12 cellular contexts compared by ENCODE assay signal in genomic region chr1:230231739-230232075, GRCh38.
DNase-seq lines count a peak whose midpoint lies in the region; ATAC-seq and TF ChIP-seq lines count a peak whose summit lies in the region.
"Had no signal": no experiment of that assay in that cellular context is flagged by ENCODE, and none has a peak within 500 bp of the region (broad histone marks: within the 10 kb centered on the region; RNA-seq: fewer than 3 reads in every experiment).

No MANE protein-coding gene starts in this region.

- H2BK120ac ChIP-seq in IMR-90 (ENCODE audit: low read depth, low read length) = no peak overlapping the region

- H3K18ac ChIP-seq in IMR-90 (ENCODE audit: low read depth, low read length) = no peak overlapping the region

- intact Hi-C loops in IMR-90 (cut with micrococcal nuclease) (no loop called here), OCI-LY7 (cut with micrococcal nuclease; ENCODE audit: unreplicated experiment) (no loop called here)

- H3K9me1 ChIP-seq in IMR-90 (ENCODE audit: insufficient read depth, low read length) = peaks cover 4% of the 10 kb centered on the region; the same call in 1 of the 2 replicates

- BruUV-seq in IMR-90 (replicated peaks; lab: Mats Ljungman, UMichigan) = no TSS peak
- BruUV-seq in OCI-LY7 (replicated peaks; lab: Mats Ljungman, UMichigan) = no TSS peak

- H3K14ac ChIP-seq in IMR-90 (replicated peaks; ENCODE audit: low read depth, low read length) = no peak overlapping the region

- H4K91ac ChIP-seq in IMR-90 (ENCODE audit: insufficient read depth, low read depth, low read length) = no peak overlapping the region

- no peak for TF ChIP-seq POLR2A in IMR-90 (IDR thresholded peaks at IDR 0.05; ENCODE audit: low read depth, low read length)

- no peak overlapping the region for H3K4me3 ChIP-seq in IMR-90 (ENCODE audit: insufficient read depth, low read depth, low read length)
- peak overlapping the region; percentile 74 for H3K4me3 ChIP-seq in adipocyte (ENCODE audit: low read length)
- H3K4me3 ChIP-seq in smooth muscle cell = peak overlapping the region; percentile 19
- no peak overlapping the region for H3K4me3 ChIP-seq in OCI-LY7 (ENCODE audit: low read depth, low read length, poor library complexity, severe bottlenecking)
- H3K4me3 ChIP-seq: skin epidermis had no signal

- dilution Hi-C loops in IMR-90 (cut with HindIII; ENCODE audit: low sequenced_read_pairs, unreplicated experiment) = no loop called here

- peak; percentile 85 for ATAC-seq in IMR-90 (ENCODE audit: low read depth)
- no peak for ATAC-seq in GM18870 (IDR thresholded peaks at IDR 0.05; ENCODE audit: unreplicated experiment)
- no peak for ATAC-seq in GM19023 (IDR thresholded peaks at IDR 0.05; ENCODE audit: unreplicated experiment)
- ATAC-seq in HG03139 (IDR thresholded peaks at IDR 0.05; ENCODE audit: unreplicated experiment) = no peak

- peaks cover 8% of the 10 kb centered on the region for H3K79me2 ChIP-seq in smooth muscle cell (ENCODE audit: low read depth)
- H3K79me2 ChIP-seq in OCI-LY7 (ENCODE audit: insufficient read depth, low read depth, low read length) = no peaks in the 10 kb centered on the region

- CTCF ChIA-PET in IMR-90 (lab: Yijun Ruan, JAX) (interaction anchor here (0.6 kb wide), 1 partner anchor 9 kb away, joined by 3 read pairs; no protein-coding TSS in a partner anchor), OCI-LY7 (lab: Charles Lee; ENCODE audit: unreplicated experiment) (no interaction called here)

- H3K36me3 ChIP-seq in IMR-90 (ENCODE audit: control insufficient read depth, insufficient read depth, low read length) (peaks cover 6% of the 10 kb centered on the region; the same call in 1 of the 2 replicates), adipocyte (ENCODE audit: control insufficient read depth, insufficient read depth, low read length, severe bottlenecking) (peaks cover 10% of the 10 kb centered on the region), smooth muscle cell (ENCODE audit: low read depth) (no peaks in the 10 kb centered on the region), OCI-LY7 (ENCODE audit: insufficient read depth, low read length) (no peaks in the 10 kb centered on the region)

- in situ Hi-C loops in IMR-90 (cut with MboI; ENCODE audit: low sequenced_read_pairs) = no loop called here

- no peak overlapping the region for H2BK5ac ChIP-seq in IMR-90 (ENCODE audit: low read depth, low read length, poor library complexity, severe bottlenecking)

- H3K9ac ChIP-seq in IMR-90 (ENCODE audit: low read depth, low read length) (no peak overlapping the region), adipocyte (ENCODE audit: low read length) (peak overlapping the region; percentile 83), smooth muscle cell (ENCODE audit: low read depth) (no peak overlapping the region)

- H3K27ac ChIP-seq in IMR-90 (ENCODE audit: insufficient read depth, low read length) (no peak overlapping the region), smooth muscle cell (ENCODE audit: low read depth) (peak overlapping the region; percentile 10), OCI-LY7 (ENCODE audit: low read depth, low read length, poor library complexity, severe bottlenecking) (no peak overlapping the region)
- H3K27ac ChIP-seq: skin epidermis had no signal

- H3K23ac ChIP-seq in IMR-90 (ENCODE audit: low read depth, low read length) = no peak overlapping the region

- no peak overlapping the region for H2AK5ac ChIP-seq in IMR-90 (ENCODE audit: low read depth, low read length)

- no peaks in the 10 kb centered on the region for H3K9me3 ChIP-seq in IMR-90 (ENCODE audit: control insufficient read depth, insufficient read depth, low read length)
- H3K9me3 ChIP-seq in adipocyte (ENCODE audit: control insufficient read depth, low read length) = no peaks in the 10 kb centered on the region
- H3K9me3 ChIP-seq in smooth muscle cell (replicated peaks; ENCODE audit: low read depth) = no peaks in the 10 kb centered on the region
- H3K9me3 ChIP-seq in OCI-LY7 (ENCODE audit: low read length) = no peaks in the 10 kb centered on the region

- TF ChIP-seq CTCF in IMR-90 (conservative IDR thresholded peaks at IDR 0.05; ENCODE audit: low read depth, low read length) (no peak), smooth muscle cell (IDR thresholded peaks at IDR 0.05; ENCODE audit: borderline replicate concordance, insufficient read depth, poor library complexity, severe bottlenecking) (no peak), OCI-LY7 (conservative IDR thresholded peaks at IDR 0.05; ENCODE audit: low read length) (no peak)

- TF ChIP-seq RAD21 in IMR-90 (IDR thresholded peaks at IDR 0.05; ENCODE audit: low read length) = no peak

- 100% methylated on average over 1 of the region's 7 CpGs; no CpG with 5 or more reads in 1 of the 2 experiments for WGBS in IMR-90 (ENCODE audit: extremely low coverage in 2 of 2, insufficient read length in 1 of 2), 2 experiments
- WGBS in smooth muscle cell (ENCODE audit: low lambda C conversion rate) = 52% methylated on average over 7 of the region's 7 CpGs

- H2AFZ ChIP-seq in IMR-90 (replicated peaks; ENCODE audit: low read length, poor library complexity) = no peak overlapping the region
- no peak overlapping the region for H2AFZ ChIP-seq in smooth muscle cell (ENCODE audit: low read depth)
- no peak overlapping the region for H2AFZ ChIP-seq in OCI-LY7 (ENCODE audit: low read length)

- no peak overlapping the region for H3K56ac ChIP-seq in IMR-90 (ENCODE audit: extremely low read depth, insufficient read depth, low read length)

- H3F3A ChIP-seq in smooth muscle cell (ENCODE audit: low read depth) = peaks cover 4% of the 10 kb centered on the region

- POLR2A ChIA-PET in IMR-90 (lab: Charles Lee; ENCODE audit: unreplicated experiment) = no interaction called here
- POLR2A ChIA-PET in OCI-LY7 (lab: Charles Lee) = interaction anchor here (0.6 to 0.7 kb wide), 2 partner anchors 11 to 33 kb away, joined by 3 to 4 read pairs; no protein-coding TSS in a partner anchor

- no peak overlapping the region for H2AK9ac ChIP-seq in IMR-90 (replicated peaks; ENCODE audit: low read depth, low read length, poor library complexity)

- H3K4me2 ChIP-seq in IMR-90 (ENCODE audit: low read depth, low read length) (0 out of 2 replicates have a peak overlapping the region, but pooled peaks have one; percentile 8), smooth muscle cell (peak overlapping the region; percentile 67), OCI-LY7 (ENCODE audit: low read length) (no peak overlapping the region)

- no peaks in the 10 kb centered on the region for H3K9me2 ChIP-seq in OCI-LY7 (ENCODE audit: insufficient read depth, low read length)

- no peak overlapping the region for H2BK15ac ChIP-seq in IMR-90 (ENCODE audit: low read depth, low read length)

- H3K4ac ChIP-seq in IMR-90 (ENCODE audit: low read depth, low read length) = no peak overlapping the region

- H3K4me1 ChIP-seq in IMR-90 (ENCODE audit: control insufficient read depth, insufficient read depth, low read length) = peaks cover 5% of the 10 kb centered on the region
- peaks cover 35% of the 10 kb centered on the region for H3K4me1 ChIP-seq in adipocyte (ENCODE audit: control insufficient read depth, insufficient read depth, low read length)
- H3K4me1 ChIP-seq in smooth muscle cell (ENCODE audit: low read depth) = peaks cover 3% of the 10 kb centered on the region
- H3K4me1 ChIP-seq in OCI-LY7 (ENCODE audit: insufficient read depth, low read length, poor library complexity, severe bottlenecking) = no peaks in the 10 kb centered on the region

- H3K27me3 ChIP-seq in IMR-90 (ENCODE audit: control insufficient read depth, insufficient read depth, low read length) (no peaks in the 10 kb centered on the region), adipocyte (replicated peaks; ENCODE audit: control insufficient read depth, insufficient read depth, low read length) (no peaks in the 10 kb centered on the region), smooth muscle cell (ENCODE audit: low read depth) (no peaks in the 10 kb centered on the region)

- peak; percentile 60 for DNase-seq in IMR-90
- peak; percentile 64 for DNase-seq in adipocyte (ENCODE audit: low read depth)
- peak; percentile 68 for DNase-seq in iris pigment epithelial cell (ENCODE audit: low read depth)
- no peak for DNase-seq in smooth muscle cell (lab: John Stamatoyannopoulos, UW; ENCODE audit: unreplicated experiment)
- DNase-seq in OCI-LY7 (ENCODE audit: low spot score) = no peak
- DNase-seq: activated T-cell treated with anti-CD3 and anti-CD28 coated beads, Interleukin-2, amount 50 U/mL, for 4 hours; glutamatergic neuron; KG1 had no signal

- peaks cover 16 to 46% of the 10 kb centered on the region in 2 experiments for H3K79me1 ChIP-seq in IMR-90 (ENCODE audit: low read depth in 1 of 2, low read length in 2 of 2)

- no peak overlapping the region for H2BK20ac ChIP-seq in IMR-90 (ENCODE audit: low read depth, low read length)

- H4K20me1 ChIP-seq in IMR-90 (ENCODE audit: insufficient read depth, low read length) = no peaks in the 10 kb centered on the region
- H4K20me1 ChIP-seq in smooth muscle cell (ENCODE audit: low read depth) = peaks cover 79% of the 10 kb centered on the region
- no peaks in the 10 kb centered on the region for H4K20me1 ChIP-seq in OCI-LY7 (ENCODE audit: insufficient read depth, low read length)

- H4K5ac ChIP-seq in IMR-90 (ENCODE audit: low read depth, low read length) = no peak overlapping the region

- no peak overlapping the region for H4K8ac ChIP-seq in IMR-90 (ENCODE audit: low read depth in 2 of 2, low read length in 2 of 2)

TF ChIP-seq in IMR-90, 13 proteins besides CTCF, POLR2A, EP300 and RAD21 (continues in another document):
- no peak for TF ChIP-seq ELK1 (IDR thresholded peaks at IDR 0.05; ENCODE audit: borderline replicate concordance, low read depth, low read length)
- no peak for TF ChIP-seq FOS (IDR thresholded peaks at IDR 0.05; ENCODE audit: low read depth, low read length)
- no peak for TF ChIP-seq RCOR1 (IDR thresholded peaks at IDR 0.05; ENCODE audit: insufficient replicate concordance, low read length)
- no peak for TF ChIP-seq MAZ (IDR thresholded peaks at IDR 0.05; ENCODE audit: borderline replicate concordance, low read depth, low read length)
- TF ChIP-seq MXI1 (IDR thresholded peaks at IDR 0.05; ENCODE audit: borderline replicate concordance, low read depth, low read length) = no peak

Comparison
In these comparisons a context has a peak if more than half of its experiments do, and no peak if none do; other contexts are left out.
1. DNase-seq: peak in IMR-90 (single experiment), adipocyte (single experiment) and iris pigment epithelial cell (single experiment); none in smooth muscle cell (single experiment) and OCI-LY7 (single experiment).
2. H3K4me3 ChIP-seq: peak in adipocyte (single experiment) and smooth muscle cell (single experiment); none in IMR-90 (single experiment) and OCI-LY7 (single experiment).